In genomic region chr2:217903142-217903858, GRCh38 we compare ENCODE assay signal across 10 cellular contexts.
A peak's percentile ranks its signal among the peaks of the same experiment; 100 is the strongest.
DNase-seq lines count a peak whose midpoint lies in the region; ATAC-seq and TF ChIP-seq lines count a peak whose summit lies in the region.
"Had no signal": no experiment of that assay in that cellular context is flagged by ENCODE, and none has a peak within 500 bp of the region (broad histone marks: within the 10 kb centered on the region; RNA-seq: fewer than 3 reads in every experiment).

No MANE protein-coding gene starts in this region.

- H3K27ac Mint-ChIP-seq in chondrocyte (ENCODE audit: unreplicated experiment) = peak overlapping the region; percentile 89
- H3K27ac Mint-ChIP-seq in mesothelial cell of epicardium = peak overlapping the region; percentile 80

- H3K9me1 ChIP-seq in IMR-90 (ENCODE audit: insufficient read depth, low read length) = peaks cover 34% of the 10 kb centered on the region

- H3K27me3 ChIP-seq in IMR-90 (ENCODE audit: control insufficient read depth, insufficient read depth, low read length) = no peaks in the 10 kb centered on the region
- no peaks in the 10 kb centered on the region for H3K27me3 ChIP-seq in suprapubic skin

- H4K20me1 ChIP-seq in IMR-90 (ENCODE audit: insufficient read depth, low read length) = peaks cover 8% of the 10 kb centered on the region

- intact Hi-C loops in IMR-90 (cut with micrococcal nuclease) = no loop called here

- H3K36me3 Mint-ChIP-seq in chondrocyte (ENCODE audit: low read depth) (peaks cover 21% of the 10 kb centered on the region), mesothelial cell of epicardium (peaks cover 6% of the 10 kb centered on the region)

- peak overlapping the region; percentile 79 for H2AFZ ChIP-seq in IMR-90 (replicated peaks; ENCODE audit: low read length, poor library complexity)

- peak overlapping the region; percentile 26 for H2AK9ac ChIP-seq in IMR-90 (replicated peaks; ENCODE audit: low read depth, low read length, poor library complexity)

- TF ChIP-seq EP300 in suprapubic skin (IDR thresholded peaks at IDR 0.05) = no peak

- H3K27ac ChIP-seq in IMR-90 (ENCODE audit: insufficient read depth, low read length) (peak overlapping the region; percentile 79), suprapubic skin (peak overlapping the region; percentile 88)

- 91% methylated on average over 4 of the region's 8 CpGs; no CpG with 5 or more reads in 1 of the 2 experiments for whole genome bisulfite sequencing in IMR-90 (ENCODE audit: extremely low coverage in 2 of 2, insufficient read length in 1 of 2), 2 experiments
- 73% methylated on average over 8 of the region's 8 CpGs for WGBS in suprapubic skin

- peak overlapping the region; percentile 20 to 89 for H4K8ac ChIP-seq in IMR-90 (ENCODE audit: low read depth in 2 of 2, low read length in 2 of 2)

- H4K91ac ChIP-seq in IMR-90 (ENCODE audit: insufficient read depth, low read depth, low read length) = peak overlapping the region; percentile 93

- H3K4ac ChIP-seq in IMR-90 (ENCODE audit: low read depth, low read length) = peak overlapping the region; percentile 96

- in situ Hi-C loops in IMR-90 (cut with MboI; ENCODE audit: low sequenced_read_pairs) = loop anchor here (5.0 kb wide), 1 partner anchor 84 kb away; no protein-coding TSS in a partner anchor

- H3K4me1 Mint-ChIP-seq in chondrocyte (ENCODE audit: low read depth) (peaks cover 92% of the 10 kb centered on the region), mesothelial cell of epicardium (peaks cover 27% of the 10 kb centered on the region)

- dilution Hi-C loops in IMR-90 (cut with HindIII; ENCODE audit: low sequenced_read_pairs, unreplicated experiment) = no loop called here

- TF ChIP-seq CTCF in IMR-90 (conservative IDR thresholded peaks at IDR 0.05; ENCODE audit: low read depth, low read length) (no peak), chondrocyte (IDR thresholded peaks at IDR 0.05) (no peak), mesothelial cell of epicardium (IDR thresholded peaks at IDR 0.05; ENCODE audit: unreplicated experiment) (no peak), suprapubic skin (IDR thresholded peaks at IDR 0.05) (no peak)

- H3K23ac ChIP-seq in IMR-90 (ENCODE audit: low read depth, low read length) = peak overlapping the region; percentile 72

- peak overlapping the region; percentile 85 for H2BK5ac ChIP-seq in IMR-90 (ENCODE audit: low read depth, low read length, poor library complexity, severe bottlenecking)

- peak overlapping the region; percentile 37 for H4K5ac ChIP-seq in IMR-90 (ENCODE audit: low read depth, low read length)

- H3K9ac ChIP-seq in IMR-90 (ENCODE audit: low read depth, low read length) = peak overlapping the region; percentile 26; the same call in 1 of the 2 replicates

- peak overlapping the region; percentile 92 for H2BK120ac ChIP-seq in IMR-90 (ENCODE audit: low read depth, low read length)

- H2BK15ac ChIP-seq in IMR-90 (ENCODE audit: low read depth, low read length) = peak overlapping the region; percentile 36; the same call in 2 of the 3 replicates

- TF ChIP-seq POLR2A in IMR-90 (IDR thresholded peaks at IDR 0.05; ENCODE audit: low read depth, low read length) (no peak; the same call in 1 of the 2 replicates), suprapubic skin (IDR thresholded peaks at IDR 0.05) (no peak)

- H3K4me3 ChIP-seq in IMR-90 (ENCODE audit: insufficient read depth, low read depth, low read length) (no peak overlapping the region), suprapubic skin (no peak overlapping the region)

- H3K9me3 ChIP-seq in IMR-90 (ENCODE audit: control insufficient read depth, insufficient read depth, low read length) = no peaks in the 10 kb centered on the region
- H3K9me3 ChIP-seq in suprapubic skin = no peaks in the 10 kb centered on the region

- H3K27me3 Mint-ChIP-seq in chondrocyte (ENCODE audit: low read depth) (no peaks in the 10 kb centered on the region), mesothelial cell of epicardium (ENCODE audit: low read depth) (no peaks in the 10 kb centered on the region)

- H3K79me1 ChIP-seq in IMR-90 (ENCODE audit: low read depth in 1 of 2, low read length in 2 of 2) = peaks cover 27 to 77% of the 10 kb centered on the region in 2 experiments; a peak in 3 of 4 replicates

- H3K4me3 Mint-ChIP-seq in chondrocyte (ENCODE audit: unreplicated experiment) (peak overlapping the region; percentile 11), mesothelial cell of epicardium (no peak overlapping the region)
- H3K4me3 Mint-ChIP-seq: activated T-cell treated with anti-CD3 and anti-CD28 coated beads, Interleukin-2, amount 50 U/mL, for 4 hours had no signal

- no peak for TF ChIP-seq RAD21 in IMR-90 (IDR thresholded peaks at IDR 0.05; ENCODE audit: low read length)

- DNase-seq in IMR-90 (no peak), chondrocyte (ENCODE audit: low spot score) (no peak), mesothelial cell of epicardium (ENCODE audit: low spot score in 2 of 2, unreplicated experiment in 2 of 2) (no peak), suprapubic skin (ENCODE audit: low spot score in 2 of 2) (no peak)
- DNase-seq in activated CD4-positive, alpha-beta T cell treated with anti-CD3 and anti-CD28 coated beads for 48 hours = no peak
- DNase-seq: activated T-cell treated with anti-CD3 and anti-CD28 coated beads, Interleukin-2, amount 50 U/mL, for 4 hours had no signal

- BruUV-seq in IMR-90 (replicated peaks; lab: Mats Ljungman, UMichigan) = no TSS peak

- peak overlapping the region; percentile 97 for H3K14ac ChIP-seq in IMR-90 (replicated peaks; ENCODE audit: low read depth, low read length)

- CTCF ChIA-PET in IMR-90 (lab: Yijun Ruan, JAX) = no interaction called here

- H3K56ac ChIP-seq in IMR-90 (ENCODE audit: extremely low read depth, insufficient read depth, low read length) = peak overlapping the region; percentile 42; the same call in 1 of the 2 replicates

- no peak for ATAC-seq in IMR-90 (ENCODE audit: low read depth)
- no peak for ATAC-seq in GM19035 (IDR thresholded peaks at IDR 0.05; ENCODE audit: unreplicated experiment)
- ATAC-seq in GM21576 (IDR thresholded peaks at IDR 0.05; ENCODE audit: unreplicated experiment) = no peak
- ATAC-seq: activated T-cell treated with anti-CD3 and anti-CD28 coated beads, Interleukin-2, amount 50 U/mL, for 4 hours; HCT116; Panc1 had no signal

- H3K36me3 ChIP-seq in IMR-90 (ENCODE audit: control insufficient read depth, insufficient read depth, low read length) = peaks cover 10% of the 10 kb centered on the region
- peaks cover 4% of the 10 kb centered on the region for H3K36me3 ChIP-seq in suprapubic skin

- POLR2A ChIA-PET in IMR-90 (lab: Charles Lee; ENCODE audit: unreplicated experiment) = no interaction called here

- H3K9me3 Mint-ChIP-seq in chondrocyte (ENCODE audit: low read depth) (no peaks in the 10 kb centered on the region), mesothelial cell of epicardium (no peaks in the 10 kb centered on the region)
- H3K9me3 Mint-ChIP-seq: activated T-cell treated with anti-CD3 and anti-CD28 coated beads, Interleukin-2, amount 50 U/mL, for 4 hours had no signal

- H2AK5ac ChIP-seq in IMR-90 (ENCODE audit: low read depth, low read length) = peak overlapping the region; percentile 73

- peaks cover 49% of the 10 kb centered on the region for H3K4me1 ChIP-seq in IMR-90 (ENCODE audit: control insufficient read depth, insufficient read depth, low read length)
- H3K4me1 ChIP-seq in suprapubic skin = peaks cover 92% of the 10 kb centered on the region

- H2BK20ac ChIP-seq in IMR-90 (ENCODE audit: low read depth, low read length) = peak overlapping the region; percentile 84

- H3K18ac ChIP-seq in IMR-90 (ENCODE audit: low read depth, low read length) = peak overlapping the region; percentile 79

- H3K4me2 ChIP-seq in IMR-90 (ENCODE audit: low read depth, low read length) = no peak overlapping the region; the same call in 1 of the 2 replicates

TF ChIP-seq in IMR-90, 13 proteins besides CTCF, POLR2A, EP300 and RAD21:
- no peak for TF ChIP-seq USF2 (IDR thresholded peaks at IDR 0.05; ENCODE audit: low read depth, low read length)
- TF ChIP-seq CHD1 (IDR thresholded peaks at IDR 0.05; ENCODE audit: low read depth, low read length) = no peak; the same call in 1 of the 2 replicates
- peak; percentile 8 for TF ChIP-seq RCOR1 (IDR thresholded peaks at IDR 0.05; ENCODE audit: insufficient replicate concordance, low read length)
